1 cellular context compared by ENCODE assay signal in the genomic region with DNA sequence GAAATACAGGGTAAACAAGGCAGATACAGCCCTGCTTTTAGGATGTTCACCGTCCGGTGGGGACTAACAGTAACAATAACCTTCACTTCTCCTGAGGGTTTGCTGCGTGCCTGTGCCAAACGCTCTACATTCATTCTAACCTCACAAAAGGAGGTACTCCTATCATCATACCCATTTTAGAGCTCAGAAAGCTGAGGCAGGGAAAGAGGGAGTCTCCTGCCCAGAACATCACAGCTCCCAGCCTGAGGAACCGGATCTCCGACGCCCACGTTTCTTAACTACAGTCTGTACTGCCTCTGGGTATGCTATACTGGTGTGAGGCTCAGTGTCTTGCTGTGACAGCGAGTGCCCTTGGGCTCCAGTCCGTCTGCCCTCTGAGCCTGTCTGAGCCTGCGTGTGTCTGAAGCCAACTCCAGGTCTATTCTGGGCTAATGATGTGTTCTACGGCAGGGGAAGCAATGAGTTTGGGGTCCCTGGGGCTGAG.
TF ChIP-seq lines count a peak whose summit lies in the region.

No MANE protein-coding gene starts in this region.

TF ChIP-seq in GM12878, 131 proteins besides CTCF, POLR2A, EP300 and RAD21:
- TF ChIP-seq, protein P1, sequence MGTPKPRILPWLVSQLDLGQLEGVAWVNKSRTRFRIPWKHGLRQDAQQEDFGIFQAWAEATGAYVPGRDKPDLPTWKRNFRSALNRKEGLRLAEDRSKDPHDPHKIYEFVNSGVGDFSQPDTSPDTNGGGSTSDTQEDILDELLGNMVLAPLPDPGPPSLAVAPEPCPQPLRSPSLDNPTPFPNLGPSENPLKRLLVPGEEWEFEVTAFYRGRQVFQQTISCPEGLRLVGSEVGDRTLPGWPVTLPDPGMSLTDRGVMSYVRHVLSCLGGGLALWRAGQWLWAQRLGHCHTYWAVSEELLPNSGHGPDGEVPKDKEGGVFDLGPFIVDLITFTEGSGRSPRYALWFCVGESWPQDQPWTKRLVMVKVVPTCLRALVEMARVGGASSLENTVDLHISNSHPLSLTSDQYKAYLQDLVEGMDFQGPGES (IDR thresholded peaks at IDR 0.05) = no peak
- TF ChIP-seq NRF1 (conservative IDR thresholded peaks at IDR 0.05; ENCODE audit: low read depth, low read length) = no peak
- TF ChIP-seq CBFB (IDR thresholded peaks at IDR 0.05; ENCODE audit: low read depth) = no peak
- TF ChIP-seq TAF1 (IDR thresholded peaks at IDR 0.05; ENCODE audit: borderline replicate concordance, low read depth, low read length) = no peak
- TF ChIP-seq MXI1 (IDR thresholded peaks at IDR 0.05; ENCODE audit: low read depth, low read length) = no peak
- no peak for TF ChIP-seq CBX5 (IDR thresholded peaks at IDR 0.05; ENCODE audit: low read depth)
- no peak for TF ChIP-seq SRF (IDR thresholded peaks at IDR 0.05; ENCODE audit: low read depth in 2 of 2, low read length in 2 of 2)
- TF ChIP-seq MYB (IDR thresholded peaks at IDR 0.05; ENCODE audit: borderline replicate concordance, low read depth, low read length) = no peak
- no peak for TF ChIP-seq SREBF2 (IDR thresholded peaks at IDR 0.05; ENCODE audit: low read length)
- no peak for TF ChIP-seq RBBP5 (conservative IDR thresholded peaks at IDR 0.05)
- TF ChIP-seq NKRF (conservative IDR thresholded peaks at IDR 0.05) = no peak
- TF ChIP-seq POU2F2 (IDR thresholded peaks at IDR 0.05; ENCODE audit: borderline replicate concordance, low read depth, low read length) = no peak
- no peak for TF ChIP-seq IKZF1 (conservative IDR thresholded peaks at IDR 0.05)
- TF ChIP-seq NBN (IDR thresholded peaks at IDR 0.05) = no peak
- no peak for TF ChIP-seq BCLAF1 (IDR thresholded peaks at IDR 0.05)
- no peak for TF ChIP-seq CHD1 (IDR thresholded peaks at IDR 0.05; ENCODE audit: low read depth, low read length)
- no peak for TF ChIP-seq SIX5 (IDR thresholded peaks at IDR 0.05; ENCODE audit: low read depth, low read length, severe bottlenecking)
- no peak for TF ChIP-seq MYC (IDR thresholded peaks at IDR 0.05; ENCODE audit: insufficient read depth, insufficient read length, insufficient replicate concordance, low read length, severe bottlenecking)
